Comparison of ENCODE assay signal across 19 cellular contexts in the genomic region with DNA sequence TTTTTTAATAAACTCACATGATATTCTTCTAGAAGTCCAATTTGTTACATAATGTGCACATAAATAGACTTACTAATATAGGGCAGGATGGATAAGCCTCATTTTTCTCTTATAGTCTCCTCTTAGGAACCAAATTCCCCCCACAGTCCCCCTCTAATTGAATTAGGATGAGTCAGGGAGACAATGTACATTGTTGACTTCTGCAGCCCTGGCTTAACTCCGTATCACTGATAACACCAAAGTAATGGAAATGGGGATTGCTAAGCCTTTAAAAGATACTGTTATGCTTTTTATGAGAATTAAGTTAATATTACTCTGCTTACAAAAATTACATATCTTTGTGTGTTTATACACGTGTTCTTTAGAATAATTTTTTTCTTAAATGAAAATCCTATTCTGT.
"Had no signal": no experiment of that assay in that cellular context is flagged by ENCODE, and none has a peak within 500 bp of the region (broad histone marks: within the 10 kb centered on the region; RNA-seq: fewer than 3 reads in every experiment).

No MANE protein-coding gene starts in this region.

- H3K27me3 ChIP-seq: ascending aorta, testis, upper lobe of left lung had no signal

- H3K27ac ChIP-seq: lower lobe of right lung, neutrophil, testis, upper lobe of left lung, WERI-Rb-1 had no signal

- ATAC-seq: lower lobe of right lung, natural killer cell had no signal

- H3K36me3 ChIP-seq: ascending aorta, lower lobe of right lung, neutrophil, upper lobe of left lung, WERI-Rb-1 had no signal

- H3K9me3 Mint-ChIP-seq: activated naive CD4-positive, alpha-beta T cell treated with anti-CD3 and anti-CD28 coated beads, Interleukin-2, amount 50 U/mL, for 24 hours; immature natural killer cell; natural killer cell had no signal

- H3K4me1 ChIP-seq: lower lobe of right lung, testis had no signal

- H3K36me3 Mint-ChIP-seq: activated naive CD4-positive, alpha-beta T cell treated with anti-CD3 and anti-CD28 coated beads, Interleukin-2, amount 50 U/mL, for 24 hours; immature natural killer cell; natural killer cell had no signal

- H3K27ac Mint-ChIP-seq: activated naive CD4-positive, alpha-beta T cell treated with anti-CD3 and anti-CD28 coated beads, Interleukin-2, amount 50 U/mL, for 24 hours; immature natural killer cell; natural killer cell had no signal

- H3K9me3 ChIP-seq: ascending aorta, lower lobe of right lung, neutrophil, testis, upper lobe of left lung had no signal

- DNase-seq: activated CD4-positive, alpha-beta T cell treated with anti-CD3 and anti-CD28 coated beads for 1 hour; activated CD8-positive, alpha-beta memory T cell treated with anti-CD3 and anti-CD28 coated beads for 24 hours; activated CD8-positive, alpha-beta memory T cell treated with anti-CD3 and anti-CD28 coated beads, Interleukin-2, amount 50 U/mL, for 48 hours; activated effector memory CD4-positive, alpha-beta T cell treated with Interleukin-2 at 50 U/mL for 16 hours; activated T-cell treated with anti-CD3 and anti-CD28 coated beads, Interleukin-2, amount 50 U/mL, for 48 hours; erythroblast; immature natural killer cell; lower lobe of right lung; natural killer cell; stimulated activated CD4-positive, alpha-beta T cell treated with anti-CD3 and anti-CD28 coated beads, Interleukin-2, amount 100 ng/mL, for 24 hours; stimulated activated naive CD4-positive, alpha-beta T cell treated with Interleukin-2 at 50 U/mL for 16 hours; T-helper 2 cell; testis; upper lobe of left lung; WERI-Rb-1 had no signal

- H3K4me3 Mint-ChIP-seq: activated naive CD4-positive, alpha-beta T cell treated with anti-CD3 and anti-CD28 coated beads, Interleukin-2, amount 50 U/mL, for 24 hours; immature natural killer cell; natural killer cell had no signal

- H3K4me3 ChIP-seq: coronary artery, lower lobe of right lung, testis, upper lobe of left lung had no signal
